ENCODE assay signal across 10 cellular contexts in genomic region chr17:66507103-66507923, GRCh38.
A peak's percentile ranks its signal among the peaks of the same experiment; 100 is the strongest.
DNase-seq lines count a peak whose midpoint lies in the region; ATAC-seq and TF ChIP-seq lines count a peak whose summit lies in the region.
"Had no signal": no experiment of that assay in that cellular context is flagged by ENCODE, and none has a peak within 500 bp of the region (broad histone marks: within the 10 kb centered on the region; RNA-seq: fewer than 3 reads in every experiment).

No MANE protein-coding gene starts in this region.

- H3K36me3 Mint-ChIP-seq in activated T-cell treated with anti-CD3 and anti-CD28 coated beads, Interleukin-2, amount 50 U/mL, for 24 hours (ENCODE audit: low read depth): peaks cover 41% of the 10 kb centered on the region
- peaks cover 9% of the 10 kb centered on the region for H3K36me3 Mint-ChIP-seq in activated T-cell treated with anti-CD3 and anti-CD28 coated beads, Interleukin-2, amount 50 U/mL, for 4 hours (ENCODE audit: insufficient read depth)
- H3K36me3 Mint-ChIP-seq in activated CD8-positive, alpha-beta T cell treated with anti-CD3 and anti-CD28 coated beads, Interleukin-2, amount 10 ng/mL, durations not matched to agents 7 days and 5 days (ENCODE audit: low read depth): peaks cover 31% of the 10 kb centered on the region

- no peak overlapping the region for H3K4me3 Mint-ChIP-seq in activated T-cell treated with anti-CD3 and anti-CD28 coated beads, Interleukin-2, amount 50 U/mL, for 24 hours
- no peak overlapping the region for H3K4me3 Mint-ChIP-seq in activated T-cell treated with anti-CD3 and anti-CD28 coated beads, Interleukin-2, amount 50 U/mL, for 4 hours
- no peak overlapping the region for H3K4me3 Mint-ChIP-seq in activated CD8-positive, alpha-beta T cell treated with anti-CD3 and anti-CD28 coated beads, Interleukin-2, amount 10 ng/mL, durations not matched to agents 7 days and 5 days

- no peaks in the 10 kb centered on the region for H3K9me3 ChIP-seq in thoracic aorta

- H3K27me3 Mint-ChIP-seq in activated T-cell treated with anti-CD3 and anti-CD28 coated beads, Interleukin-2, amount 50 U/mL, for 24 hours: no peaks in the 10 kb centered on the region
- H3K27me3 Mint-ChIP-seq in activated T-cell treated with anti-CD3 and anti-CD28 coated beads, Interleukin-2, amount 50 U/mL, for 4 hours (ENCODE audit: low read depth): no peaks in the 10 kb centered on the region
- no peaks in the 10 kb centered on the region for H3K27me3 Mint-ChIP-seq in activated CD8-positive, alpha-beta T cell treated with anti-CD3 and anti-CD28 coated beads, Interleukin-2, amount 10 ng/mL, durations not matched to agents 7 days and 5 days (ENCODE audit: low read depth)

- peaks cover 71% of the 10 kb centered on the region for H3K4me1 Mint-ChIP-seq in activated T-cell treated with anti-CD3 and anti-CD28 coated beads, Interleukin-2, amount 50 U/mL, for 24 hours (ENCODE audit: low read depth)
- peaks cover 61% of the 10 kb centered on the region for H3K4me1 Mint-ChIP-seq in activated T-cell treated with anti-CD3 and anti-CD28 coated beads, Interleukin-2, amount 50 U/mL, for 4 hours (ENCODE audit: low read depth)
- H3K4me1 Mint-ChIP-seq in activated CD8-positive, alpha-beta T cell treated with anti-CD3 and anti-CD28 coated beads, Interleukin-2, amount 10 ng/mL, durations not matched to agents 7 days and 5 days (ENCODE audit: low read depth): peaks cover 51% of the 10 kb centered on the region

- peak overlapping the region; percentile 94 for H3K27ac Mint-ChIP-seq in activated T-cell treated with anti-CD3 and anti-CD28 coated beads, Interleukin-2, amount 50 U/mL, for 24 hours
- peak overlapping the region; percentile 32 for H3K27ac Mint-ChIP-seq in activated CD8-positive, alpha-beta T cell treated with anti-CD3 and anti-CD28 coated beads, Interleukin-2, amount 10 ng/mL, durations not matched to agents 7 days and 5 days

- H3K9me3 Mint-ChIP-seq in activated T-cell treated with anti-CD3 and anti-CD28 coated beads, Interleukin-2, amount 50 U/mL, for 24 hours: peaks cover 3% of the 10 kb centered on the region
- peaks cover 5% of the 10 kb centered on the region for H3K9me3 Mint-ChIP-seq in activated T-cell treated with anti-CD3 and anti-CD28 coated beads, Interleukin-2, amount 50 U/mL, for 4 hours
- H3K9me3 Mint-ChIP-seq in activated CD8-positive, alpha-beta T cell treated with anti-CD3 and anti-CD28 coated beads, Interleukin-2, amount 10 ng/mL, durations not matched to agents 7 days and 5 days (ENCODE audit: insufficient read depth): no peaks in the 10 kb centered on the region

- TF ChIP-seq CTCF in thoracic aorta (IDR thresholded peaks at IDR 0.05): no peak

- no peaks in the 10 kb centered on the region for H3K36me3 ChIP-seq in thoracic aorta

- H3K4me3 ChIP-seq in thoracic aorta: no peak overlapping the region

- POLR2A ChIA-PET in activated CD8-positive, alpha-beta T cell treated with anti-CD3 and anti-CD28 coated beads, Interleukin-2, amount 10 ng/mL, durations not matched to agents 7 days and 5 days (lab: Charles Lee): interaction anchor here (0.6 kb wide), 1 partner anchor 33 kb away, joined by 3 read pairs; no protein-coding TSS in a partner anchor

- no peak overlapping the region for H3K27ac ChIP-seq in thoracic aorta

- peaks cover 3 to 18% of the 10 kb centered on the region in 2 donors for H3K4me1 ChIP-seq in thoracic aorta (ENCODE audit: control insufficient read depth in 1 of 2, low read depth in 2 of 2)

- CTCF ChIA-PET in activated CD8-positive, alpha-beta T cell treated with anti-CD3 and anti-CD28 coated beads, Interleukin-2, amount 10 ng/mL, durations not matched to agents 7 days and 5 days (lab: Charles Lee): interaction anchor here (0.7 to 1.4 kb wide), 4 partner anchors 12 to 59 kb away, joined by 3 to 4 read pairs (median 3); no protein-coding TSS in a partner anchor

- no peak for ATAC-seq in activated T-cell treated with anti-CD3 and anti-CD28 coated beads, Interleukin-2, amount 50 U/mL, for 4 hours
- ATAC-seq in activated CD8-positive, alpha-beta T cell treated with anti-CD3 and anti-CD28 coated beads, Interleukin-2, amount 10 ng/mL, durations not matched to agents 7 days and 5 days: no peak
- ATAC-seq in thoracic aorta (ENCODE audit: insufficient number of reproducible peaks, low FRiP score, low read depth) (peak; percentile 51), HG03469 (IDR thresholded peaks at IDR 0.05; ENCODE audit: unreplicated experiment) (no peak)

- DNase-seq in activated T-cell treated with anti-CD3 and anti-CD28 coated beads, Interleukin-2, amount 50 U/mL, for 24 hours: no peak
- no peak for DNase-seq in activated T-cell treated with anti-CD3 and anti-CD28 coated beads, Interleukin-2, amount 50 U/mL, for 4 hours
- DNase-seq in activated CD8-positive, alpha-beta T cell treated with anti-CD3 and anti-CD28 coated beads, Interleukin-2, amount 10 ng/mL, durations not matched to agents 7 days and 5 days: no peak
- DNase-seq in glomerular visceral epithelial cell (ENCODE audit: extremely low spot score) (peak; percentile 46), thoracic aorta (ENCODE audit: low spot score) (peak; percentile 6), COLO668 (lab: John Stamatoyannopoulos, UW; ENCODE audit: unreplicated experiment) (no peak), cerebellum (ENCODE audit: low spot score) (no peak)
- DNase-seq: SHP77 treated with DMSO at 0.1 percent for 48 hours; stimulated activated CD4-positive, alpha-beta T cell treated with anti-CD3 and anti-CD28 coated beads, Interleukin-4, amount 100 ng/mL, for 1 hour had no signal

- H3K27me3 ChIP-seq in thoracic aorta (replicated peaks; ENCODE audit: insufficient read depth): no peaks in the 10 kb centered on the region

Comparison
In these comparisons a context has a peak if more than half of its experiments do, and no peak if none do; other contexts are left out.
1. DNase-seq: peak in glomerular visceral epithelial cell (single experiment) and thoracic aorta (single experiment); none in activated T-cell treated with anti-CD3 and anti-CD28 coated beads, Interleukin-2, amount 50 U/mL, for 24 hours (single experiment), activated T-cell treated with anti-CD3 and anti-CD28 coated beads, Interleukin-2, amount 50 U/mL, for 4 hours (single experiment), activated CD8-positive, alpha-beta T cell treated with anti-CD3 and anti-CD28 coated beads, Interleukin-2, amount 10 ng/mL, durations not matched to agents 7 days and 5 days (single experiment), COLO668 (single experiment) and cerebellum (single experiment).